In genomic region chr5:50724-51499, GRCh38 we compare ENCODE assay signal across 14 cellular contexts. TPM values are rescaled to one million over a fixed set of nuclear protein-coding genes. Genes with fewer than 3 reads are reported as not detected.
"Had no signal": no experiment of that assay in that cellular context is flagged by ENCODE, and none has a peak within 500 bp of the region (broad histone marks: within the 10 kb centered on the region; RNA-seq: fewer than 3 reads in every experiment).

No MANE protein-coding gene starts in this region.

- H3K79me2 ChIP-seq: parathyroid adenoma had no signal

- H3K9me3 ChIP-seq: SJSA1 had no signal

- H2AFZ ChIP-seq: parathyroid adenoma had no signal

- H3K27ac Mint-ChIP-seq: activated CD4-positive, alpha-beta memory T cell treated with anti-CD3 and anti-CD28 coated beads for 36 hours; activated naive CD4-positive, alpha-beta T cell treated with anti-CD3 and anti-CD28 coated beads for 36 hours; activated T-helper 1 cell treated with anti-CD3 and anti-CD28 coated beads, Interleukin-12 subunit alpha, Interleukin-12 subunit beta, Interleukin-2, Interleukin-4 antibody, amounts not matched to agents 30 ng/mL and 10 ng/mL and 1 ng/mL, durations not matched to agents 14 hours and 24 hours and 36 hours; nephron progenitor cell had no signal

- H3K4me1 Mint-ChIP-seq: nephron progenitor cell had no signal

- H3K36me3 ChIP-seq: SJSA1 had no signal

- H3K4me3 Mint-ChIP-seq: activated CD4-positive, alpha-beta memory T cell treated with anti-CD3 and anti-CD28 coated beads for 36 hours; activated naive CD4-positive, alpha-beta T cell treated with anti-CD3 and anti-CD28 coated beads for 36 hours; activated T-helper 1 cell treated with anti-CD3 and anti-CD28 coated beads, Interleukin-12 subunit alpha, Interleukin-12 subunit beta, Interleukin-2, Interleukin-4 antibody, amounts not matched to agents 30 ng/mL and 10 ng/mL and 1 ng/mL, durations not matched to agents 14 hours and 24 hours and 36 hours; nephron progenitor cell had no signal

- DNase-seq: activated CD4-positive, alpha-beta memory T cell treated with anti-CD3 and anti-CD28 coated beads for 36 hours; activated CD4-positive, alpha-beta T cell treated with anti-CD3 and anti-CD28 coated beads for 1 hour; activated naive CD4-positive, alpha-beta T cell treated with anti-CD3 and anti-CD28 coated beads for 36 hours; caudate nucleus; cortex of kidney; erythroblast; nephron progenitor cell; retina; trophoblast cell had no signal

- H3K27ac ChIP-seq: parathyroid adenoma, SJSA1 had no signal

- H3K9ac ChIP-seq: parathyroid adenoma had no signal

- H3K4me1 ChIP-seq: SJSA1 had no signal

- H3K4me3 ChIP-seq: SJSA1 had no signal

- FAIRE-seq: keratinocyte had no signal

- H3K36me3 Mint-ChIP-seq: activated CD4-positive, alpha-beta memory T cell treated with anti-CD3 and anti-CD28 coated beads for 36 hours had no signal

RNA-seq across cellular contexts. Expression of gene PLEKHG4B, which starts 41.1 kb away (rescaled TPM):
- total RNA-seq: activated CD4-positive, alpha-beta memory T cell treated with anti-CD3 and anti-CD28 coated beads for 36 hours; activated naive CD4-positive, alpha-beta T cell treated with anti-CD3 and anti-CD28 coated beads for 36 hours; activated T-helper 1 cell treated with anti-CD3 and anti-CD28 coated beads, Interleukin-12 subunit alpha, Interleukin-12 subunit beta, Interleukin-2, Interleukin-4 antibody, amounts not matched to agents 30 ng/mL and 10 ng/mL and 1 ng/mL, durations not matched to agents 14 hours and 24 hours and 36 hours; mesenteric fat pad had no signal
- polyA plus RNA-seq: keratinocyte had no signal
